27 cellular contexts compared by ENCODE assay signal in genomic region chr19:45107621-45108170, GRCh38. TPM values are rescaled to one million over a fixed set of nuclear protein-coding genes. Genes with fewer than 3 reads are reported as not detected.
"Had no signal": no experiment of that assay in that cellular context is flagged by ENCODE, and none has a peak within 500 bp of the region (broad histone marks: within the 10 kb centered on the region; RNA-seq: fewer than 3 reads in every experiment).

No MANE protein-coding gene starts in this region.

- H3K27ac Mint-ChIP-seq: endodermal cell; nephron progenitor cell; stimulated activated memory B cell treated with anti-CD40 and anti-IgM and Interleukin-4, amounts not matched to agents 10 μg/mL and 1 μg/mL and 100 μg/mL, for 72 hours; stimulated activated naive CD8-positive, alpha-beta T cell treated with anti-CD3 and anti-CD28 coated beads, Interleukin-15, Interleukin-2, amounts not matched to agents 100 ng/mL and 50 ng/mL, for 24 hours had no signal

- H3K4me3 Mint-ChIP-seq: endodermal cell; nephron progenitor cell; stimulated activated memory B cell treated with anti-CD40 and anti-IgM and Interleukin-4, amounts not matched to agents 10 μg/mL and 1 μg/mL and 100 μg/mL, for 72 hours; stimulated activated naive CD8-positive, alpha-beta T cell treated with anti-CD3 and anti-CD28 coated beads, Interleukin-15, Interleukin-2, amounts not matched to agents 100 ng/mL and 50 ng/mL, for 24 hours had no signal

- H3K9me3 Mint-ChIP-seq: endodermal cell; naive B cell; nephron progenitor cell; stimulated activated memory B cell treated with anti-CD40 and anti-IgM and Interleukin-4, amounts not matched to agents 10 μg/mL and 1 μg/mL and 100 μg/mL, for 72 hours; stimulated activated naive CD8-positive, alpha-beta T cell treated with anti-CD3 and anti-CD28 coated beads, Interleukin-15, Interleukin-2, amounts not matched to agents 100 ng/mL and 50 ng/mL, for 24 hours had no signal

- H3K27me3 Mint-ChIP-seq: naive B cell; stimulated activated memory B cell treated with anti-CD40 and anti-IgM and Interleukin-4, amounts not matched to agents 10 μg/mL and 1 μg/mL and 100 μg/mL, for 72 hours; stimulated activated naive CD8-positive, alpha-beta T cell treated with anti-CD3 and anti-CD28 coated beads, Interleukin-15, Interleukin-2, amounts not matched to agents 100 ng/mL and 50 ng/mL, for 24 hours had no signal

- ATAC-seq: esophagus mucosa; heart left ventricle; left colon; left ventricle myocardium superior; right lobe of liver; stimulated activated memory B cell treated with anti-CD40 and anti-IgM and Interleukin-4, amounts not matched to agents 10 μg/mL and 1 μg/mL and 100 μg/mL, for 72 hours; upper lobe of right lung had no signal

- H3K4me1 ChIP-seq: prostate gland, right lobe of liver had no signal

- H3K9me3 ChIP-seq: heart left ventricle, prostate gland, right lobe of liver, spleen, tibial artery, upper lobe of right lung, vagina had no signal

- H2AFZ ChIP-seq: parathyroid adenoma had no signal

- H3K27me3 ChIP-seq: heart left ventricle, right lobe of liver, spleen, tibial artery, upper lobe of right lung, vagina had no signal

- H3K36me3 ChIP-seq: heart left ventricle, prostate gland, right lobe of liver, spleen, tibial artery, upper lobe of right lung, vagina had no signal

- H3K27ac ChIP-seq: heart left ventricle, parathyroid adenoma, prostate gland, right lobe of liver, spleen, tibial artery, upper lobe of right lung, vagina had no signal

- H3K4me3 ChIP-seq: heart left ventricle, lung, prostate gland, right lobe of liver, spleen, tibial artery, upper lobe of right lung, vagina had no signal

- H3K9ac ChIP-seq: parathyroid adenoma had no signal

- FAIRE-seq: frontal cortex had no signal

- DNase-seq: dermis blood vessel endothelial cell; effector CD4-positive, alpha-beta T cell; endodermal cell; heart left ventricle; hippocampal formation; left colon; left ventricle myocardium superior; mesenchymal stem cell; naive B cell; nephron progenitor cell; retina; right lobe of liver; spleen; stimulated activated CD4-positive, alpha-beta T cell treated with anti-CD3 and anti-CD28 coated beads, Interleukin-15, amount 100 ng/mL, for 24 hours; stimulated activated CD4-positive, alpha-beta T cell treated with anti-CD3 and anti-CD28 coated beads, Interleukin-1b, Interleukin-23, amount 100 ng/mL, for 48 hours; stimulated activated CD4-positive, alpha-beta T cell treated with anti-CD3 and anti-CD28 coated beads, Interleukin-4, amount 100 ng/mL, for 24 hours; tibial artery; upper lobe of right lung had no signal

RNA-seq across cellular contexts. Expression of gene ZNF296, which starts 31.4 kb away (rescaled TPM):
- total RNA-seq: fibroblast of lung had no signal

RNA-seq across cellular contexts. Expression of gene NKPD1, which starts 53.1 kb away (rescaled TPM):
- total RNA-seq: upper lobe of right lung had no signal
- polyA plus RNA-seq: fibroblast of lung had no signal
